Comparison of ENCODE assay signal across 10 cellular contexts in the genomic region with DNA sequence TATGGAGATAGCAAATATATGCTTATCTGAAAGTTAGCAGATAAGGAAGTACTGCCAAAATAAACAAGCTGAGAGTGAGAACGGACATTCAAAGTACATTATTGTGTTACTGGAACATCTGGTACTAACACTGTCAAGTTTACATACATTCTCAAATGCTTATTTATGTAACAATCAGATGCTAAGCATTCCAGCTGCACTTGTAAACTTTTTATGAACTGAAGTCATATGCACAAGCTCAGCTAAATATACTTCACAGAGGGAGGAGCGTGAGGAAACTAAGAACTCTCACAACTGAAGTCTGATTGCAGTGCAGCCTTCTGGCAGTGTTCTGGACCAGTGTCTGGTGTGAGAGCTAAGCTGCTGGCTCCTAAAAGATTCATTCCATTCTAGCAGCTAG.
DNase-seq lines count a peak whose midpoint lies in the region; ATAC-seq and TF ChIP-seq lines count a peak whose summit lies in the region.
"Had no signal": no experiment of that assay in that cellular context is flagged by ENCODE, and none has a peak within 500 bp of the region (broad histone marks: within the 10 kb centered on the region; RNA-seq: fewer than 3 reads in every experiment).

No MANE protein-coding gene starts in this region.

- H3K4me3 Mint-ChIP-seq in activated T-helper 2 cell treated with anti-CD3 and anti-CD28 coated beads, Interferon-gamma antibody, Interleukin-2, Interleukin-4, amounts not matched to agents 10 μg/mL and 5 μg/mL and 100 μg/mL, durations not matched to agents 14 hours and 24 hours and 36 hours (ENCODE audit: low read depth) = no peak overlapping the region

- H3K9me3 Mint-ChIP-seq in activated T-helper 2 cell treated with anti-CD3 and anti-CD28 coated beads, Interferon-gamma antibody, Interleukin-2, Interleukin-4, amounts not matched to agents 10 μg/mL and 5 μg/mL and 100 μg/mL, durations not matched to agents 14 hours and 24 hours and 36 hours = no peaks in the 10 kb centered on the region

- H4K20me1 ChIP-seq in GM23248 (ENCODE audit: insufficient read depth) = no peaks in the 10 kb centered on the region

- H3K9me3 ChIP-seq in GM23248 (ENCODE audit: low read depth) = no peaks in the 10 kb centered on the region
- H3K9me3 ChIP-seq in left ventricle myocardium inferior (replicated peaks) = no peaks in the 10 kb centered on the region

- no peaks in the 10 kb centered on the region for H3K9me2 ChIP-seq in GM23248 (ENCODE audit: insufficient read depth)

- intact Hi-C loops in left ventricle myocardium inferior (cut with micrococcal nuclease) = no loop called here
- intact Hi-C loops in activated T-helper 2 cell treated with anti-CD3 and anti-CD28 coated beads, Interferon-gamma antibody, Interleukin-2, Interleukin-4, amounts not matched to agents 10 μg/mL and 5 μg/mL and 100 μg/mL, durations not matched to agents 14 hours and 24 hours and 36 hours (cut with micrococcal nuclease) = no loop called here

- peak; percentile 86 for DNase-seq in GM23248
- peak; percentile 97 for DNase-seq in amniotic epithelial cell (ENCODE audit: low read depth)
- DNase-seq in left ventricle myocardium inferior = peak; percentile 19
- DNase-seq in skeletal muscle cell (ENCODE audit: low read depth) = peak; percentile 92
- no peak for DNase-seq in HuH-7 (ENCODE audit: low spot score)
- DNase-seq in activated T-helper 2 cell treated with anti-CD3 and anti-CD28 coated beads, Interferon-gamma antibody, Interleukin-2, Interleukin-4, amounts not matched to agents 10 μg/mL and 5 μg/mL and 100 μg/mL, durations not matched to agents 14 hours and 24 hours and 36 hours (ENCODE audit: low spot score) = no peak
- DNase-seq: effector memory CD4-positive, alpha-beta T cell; stimulated activated naive CD4-positive, alpha-beta T cell had no signal

- in situ Hi-C loops in GM23248 (cut with MboI) = no loop called here

- H3F3A ChIP-seq in GM23248 (ENCODE audit: insufficient read depth) = peaks cover 49% of the 10 kb centered on the region

- H3K4me1 ChIP-seq in GM23248 (ENCODE audit: insufficient read depth) (peaks cover 63% of the 10 kb centered on the region), left ventricle myocardium inferior (peaks cover 58% of the 10 kb centered on the region)

- ATAC-seq in GM18502 (IDR thresholded peaks at IDR 0.05; ENCODE audit: poor library complexity, unreplicated experiment) = no peak
- no peak for ATAC-seq in HG02571 (IDR thresholded peaks at IDR 0.05; ENCODE audit: unreplicated experiment)

- H3K27me3 ChIP-seq in GM23248 (replicated peaks; ENCODE audit: insufficient read depth) (no peaks in the 10 kb centered on the region), left ventricle myocardium inferior (ENCODE audit: low read depth) (no peaks in the 10 kb centered on the region)

- no peaks in the 10 kb centered on the region for H3K79me2 ChIP-seq in GM23248 (ENCODE audit: insufficient read depth)

- no peaks in the 10 kb centered on the region for H3K27me3 Mint-ChIP-seq in activated T-helper 2 cell treated with anti-CD3 and anti-CD28 coated beads, Interferon-gamma antibody, Interleukin-2, Interleukin-4, amounts not matched to agents 10 μg/mL and 5 μg/mL and 100 μg/mL, durations not matched to agents 14 hours and 24 hours and 36 hours (ENCODE audit: low read depth)

- H3K9ac ChIP-seq in GM23248 = 0 out of 2 replicates have a peak overlapping the region, but pooled peaks have one; percentile 39

- H3K27ac Mint-ChIP-seq in activated T-helper 2 cell treated with anti-CD3 and anti-CD28 coated beads, Interferon-gamma antibody, Interleukin-2, Interleukin-4, amounts not matched to agents 10 μg/mL and 5 μg/mL and 100 μg/mL, durations not matched to agents 14 hours and 24 hours and 36 hours = no peak overlapping the region

- no peaks in the 10 kb centered on the region for H3K4me1 Mint-ChIP-seq in activated T-helper 2 cell treated with anti-CD3 and anti-CD28 coated beads, Interferon-gamma antibody, Interleukin-2, Interleukin-4, amounts not matched to agents 10 μg/mL and 5 μg/mL and 100 μg/mL, durations not matched to agents 14 hours and 24 hours and 36 hours (ENCODE audit: low read depth)

- no peak for TF ChIP-seq CTCF in left ventricle myocardium inferior (IDR thresholded peaks at IDR 0.05; ENCODE audit: borderline replicate concordance)

- H3K4me3 ChIP-seq in GM23248 (no peak overlapping the region), left ventricle myocardium inferior (no peak overlapping the region), skeletal muscle cell (ENCODE audit: low read depth, low read length) (no peak overlapping the region)

- H3K4me2 ChIP-seq in GM23248 (ENCODE audit: unreplicated experiment) = peak overlapping the region; percentile 29

- H3K27ac ChIP-seq in GM23248 (peak overlapping the region; percentile 60), left ventricle myocardium inferior (replicated peaks) (peak overlapping the region; percentile 78)

- no peaks in the 10 kb centered on the region for H3K36me3 Mint-ChIP-seq in activated T-helper 2 cell treated with anti-CD3 and anti-CD28 coated beads, Interferon-gamma antibody, Interleukin-2, Interleukin-4, amounts not matched to agents 10 μg/mL and 5 μg/mL and 100 μg/mL, durations not matched to agents 14 hours and 24 hours and 36 hours (ENCODE audit: low read depth)

- H3K36me3 ChIP-seq in GM23248 (ENCODE audit: low read depth) = no peaks in the 10 kb centered on the region
- no peaks in the 10 kb centered on the region for H3K36me3 ChIP-seq in left ventricle myocardium inferior

- peak overlapping the region; percentile 2; the same call in 1 of the 2 replicates for H2AFZ ChIP-seq in GM23248

- 0 to 7% methylated on average over 2 of the region's 2 CpGs for WGBS in GM23248 (ENCODE audit: low coverage in 1 of 2, low lambda C conversion rate in 2 of 2, missing lambda C conversion rate in 2 of 2), 2 experiments

Comparison
In these comparisons a context has a peak if more than half of its experiments do, and no peak if none do; other contexts are left out.
1. DNase-seq: peak in GM23248 (single experiment), amniotic epithelial cell (single experiment), left ventricle myocardium inferior (single experiment) and skeletal muscle cell (single experiment); none in HuH-7 (single experiment) and activated T-helper 2 cell treated with anti-CD3 and anti-CD28 coated beads, Interferon-gamma antibody, Interleukin-2, Interleukin-4, amounts not matched to agents 10 μg/mL and 5 μg/mL and 100 μg/mL, durations not matched to agents 14 hours and 24 hours and 36 hours (single experiment).